In genomic region chr3:10055097-10055496, GRCh38 we compare ENCODE assay signal across 33 cellular contexts. TPM values are rescaled to one million over a fixed set of nuclear protein-coding genes. Genes with fewer than 3 reads are reported as not detected.
"Had no signal": no experiment of that assay in that cellular context is flagged by ENCODE, and none has a peak within 500 bp of the region (broad histone marks: within the 10 kb centered on the region; RNA-seq: fewer than 3 reads in every experiment).

No MANE protein-coding gene starts in this region.

- H3K9me3 ChIP-seq: colonic mucosa, esophagus squamous epithelium, gastrocnemius medialis, heart right ventricle, left ventricle myocardium inferior, lower lobe of right lung, mucosa of descending colon had no signal

- ATAC-seq: effector memory CD8-positive, alpha-beta T cell; esophagus mucosa; gastrocnemius medialis; heart right ventricle; left cardiac atrium; lower lobe of right lung; mucosa of descending colon had no signal

- DNase-seq: cerebellar nuclear complex; colonic mucosa; cortex of kidney; effector CD8-positive, alpha-beta T cell; effector memory CD8-positive, alpha-beta T cell; endodermal cell; erythroblast; esophagus squamous epithelium; foreskin fibroblast; foreskin melanocyte; gastrocnemius medialis; glutamatergic neuron; head of caudate nucleus; heart right ventricle; hippocampal formation; left cardiac atrium; left ventricle myocardium inferior; lower lobe of right lung; mesenchymal stem cell; mucosa of descending colon had no signal

- H3K27me3 ChIP-seq: colonic mucosa, esophagus squamous epithelium, gastrocnemius medialis, heart right ventricle had no signal

- FAIRE-seq: endometrium, islet of Langerhans, keratinocyte had no signal

- H3K27ac ChIP-seq: colonic mucosa, epithelial cell of prostate, esophagus squamous epithelium, gastrocnemius medialis, heart right ventricle, left ventricle myocardium inferior, lower lobe of right lung had no signal

- H3K4me3 ChIP-seq: colonic mucosa, esophagus squamous epithelium, gastrocnemius medialis, heart right ventricle, left ventricle myocardium inferior, lower lobe of right lung, mucosa of descending colon had no signal

- H3K4me1 ChIP-seq: colonic mucosa, esophagus squamous epithelium, gastrocnemius medialis, heart right ventricle, left ventricle myocardium inferior, lower lobe of right lung had no signal

- H3K36me3 ChIP-seq: colonic mucosa, esophagus squamous epithelium, gastrocnemius medialis, left ventricle myocardium inferior, lower lobe of right lung had no signal

RNA-seq across cellular contexts. Expression of gene FANCD2OS, which starts 53.0 kb away (rescaled TPM):
- total RNA-seq: chondrocyte, colonic mucosa, dermis microvascular lymphatic vessel endothelial cell, endodermal cell, esophagus mucosa, esophagus squamous epithelium, gastrocnemius medialis, glomerular endothelial cell, heart right ventricle, kidney epithelial cell, left cardiac atrium, left ventricle myocardium inferior, lower leg skin, lower lobe of right lung, lung microvascular endothelial cell, mesenteric fat pad, mesothelial cell of epicardium, mucosa of descending colon had no signal
- polyA plus RNA-seq: heart right ventricle, keratinocyte had no signal
